In genomic region chr2:27071990-27072830, GRCh38 we compare ENCODE assay signal across 8 cellular contexts. TPM values are rescaled to one million over a fixed set of nuclear protein-coding genes. Genes with fewer than 3 reads are reported as not detected.
DNase-seq lines count a peak whose midpoint lies in the region; ATAC-seq and TF ChIP-seq lines count a peak whose summit lies in the region.

No MANE protein-coding gene starts in this region.

- H3K4me1 ChIP-seq in NT2/D1 (ENCODE audit: insufficient read depth, insufficient read length), result no peaks in the 10 kb centered on the region
- H3K4me1 ChIP-seq in breast epithelium, result peaks cover 9 to 11% of the 10 kb centered on the region in 2 donors

- intact Hi-C loops in breast epithelium (cut with DNase I; ENCODE audit: low total_unique reads) (no loop called here), left colon (cut with DNase I, micrococcal nuclease) (no loop called here)

- peak overlapping the region; percentile 83 for H3K9ac ChIP-seq in NT2/D1 (ENCODE audit: insufficient read length, low read depth)

- TF ChIP-seq CTCF in breast epithelium (IDR thresholded peaks at IDR 0.05), result no peak

- H3K27ac ChIP-seq in breast epithelium, result peak overlapping the region; percentile 94 to 95

- H3K9me3 ChIP-seq in NT2/D1 (ENCODE audit: insufficient read depth, low read length) (no peaks in the 10 kb centered on the region), breast epithelium (no peaks in the 10 kb centered on the region)

- H3K4me3 ChIP-seq in NT2/D1 (ENCODE audit: insufficient read length, low read depth), result peak overlapping the region; percentile 93
- peak overlapping the region; percentile 79 to 97 (median 88) for H3K4me3 ChIP-seq in breast epithelium

- H3K27me3 ChIP-seq in NT2/D1 (ENCODE audit: insufficient read depth, insufficient read length) (no peaks in the 10 kb centered on the region), breast epithelium (no peaks in the 10 kb centered on the region)

- peak; percentile 31 for ATAC-seq in GM21526 (IDR thresholded peaks at IDR 0.05; ENCODE audit: low FRiP score, unreplicated experiment)
- ATAC-seq in left colon, result no peak
- ATAC-seq in GM19452 (IDR thresholded peaks at IDR 0.05; ENCODE audit: unreplicated experiment), result no peak

- DNase-seq in COR-L47 (lab: John Stamatoyannopoulos, UW) (peak; percentile 6), NT2/D1 (ENCODE audit: low read depth, low spot score) (peak; percentile 28), breast epithelium (ENCODE audit: low spot score in 2 of 2) (no peak), left colon (peak; percentile 66 to 86), HK-2 (ENCODE audit: unreplicated experiment) (no peak)
- peak in 2 of 3 donors; percentile 21 to 22 for DNase-seq in stimulated activated CD4-positive, alpha-beta T cell treated with anti-CD3 and anti-CD28 coated beads, TNF-alpha, amount 100 ng/mL, for 48 hours (ENCODE audit: low read depth in 3 of 3)

- no peak for TF ChIP-seq POLR2A in breast epithelium (IDR thresholded peaks at IDR 0.05)

- H3K36me3 ChIP-seq in NT2/D1 (ENCODE audit: insufficient read depth, insufficient read length, low read length), result peaks cover 38% of the 10 kb centered on the region
- H3K36me3 ChIP-seq in breast epithelium, result no peaks in the 10 kb centered on the region

RNA-seq across cellular contexts. Expression of gene OST4, which starts 0.8 kb away (rescaled TPM):
- 100 to 1,000 TPM; 271 to 309 (median 281) TPM for total RNA-seq in breast epithelium
- 100 to 1,000 TPM; 243 to 278 TPM for total RNA-seq in left colon

RNA-seq across cellular contexts. Expression of gene EMILIN1, which starts 6.2 kb away (rescaled TPM):
- total RNA-seq in breast epithelium (10 to 100 TPM; 25.6 to 94.7 (median 26.9) TPM), left colon (10 to 100 TPM in 1 of 2 donors, 1 to 10 TPM in 1; 8.4 to 41.6 TPM)

RNA-seq across cellular contexts. Expression of gene KHK, which starts 14.4 kb away (rescaled TPM):
- total RNA-seq in breast epithelium, result 1 to 10 TPM; 2.2 to 4.1 (median 3.6) TPM
- total RNA-seq in left colon, result 10 to 100 TPM in 1 of 2 donors, 1 to 10 TPM in 1; 8.8 to 13.4 TPM

RNA-seq across cellular contexts. Expression of gene AGBL5, which starts 20.7 kb away (rescaled TPM):
- 10 to 100 TPM; 12.5 to 21.5 (median 16.1) TPM for total RNA-seq in breast epithelium
- 10 to 100 TPM; 14.7 to 16.1 TPM for total RNA-seq in left colon

RNA-seq across cellular contexts. Expression of gene TMEM214, which starts 39.4 kb away (rescaled TPM):
- total RNA-seq in breast epithelium, result 10 to 100 TPM; 41.1 to 56.0 (median 47.3) TPM
- 10 to 100 TPM; 70.2 to 89.7 TPM for total RNA-seq in left colon

Comparison
In these comparisons a context has a peak if more than half of its experiments do, and no peak if none do; other contexts are left out.
1. DNase-seq: peak in COR-L47 (single experiment), NT2/D1 (single experiment), left colon (2 of 2) and stimulated activated CD4-positive, alpha-beta T cell treated with anti-CD3 and anti-CD28 coated beads, TNF-alpha, amount 100 ng/mL, for 48 hours (2 of 3); none in breast epithelium (0 of 2) and HK-2 (single experiment).